In genomic region chr2:145029885-145030284, GRCh38 we compare ENCODE assay signal across 20 cellular contexts.
"Had no signal": no experiment of that assay in that cellular context is flagged by ENCODE, and none has a peak within 500 bp of the region (broad histone marks: within the 10 kb centered on the region; RNA-seq: fewer than 3 reads in every experiment).

No MANE protein-coding gene starts in this region.

- H3K27ac ChIP-seq: ascending aorta, breast epithelium, transverse colon, uterus, WERI-Rb-1 had no signal

- H3K4me1 ChIP-seq: ascending aorta, breast epithelium, transverse colon, uterus had no signal

- ATAC-seq: activated T-cell treated with anti-CD3 and anti-CD28 coated beads, Interleukin-2, amount 50 U/mL, for 72 hours; esophagus mucosa; naive thymus-derived CD8-positive, alpha-beta T cell; stimulated activated naive CD8-positive, alpha-beta T cell treated with anti-CD3 and anti-CD28 coated beads, Interleukin-15, Interleukin-2, amounts not matched to agents 100 U/mL and 50 U/mL, for 24 hours had no signal

- DNase-seq: activated CD4-positive, alpha-beta T cell treated with anti-CD3 and anti-CD28 coated beads for 1 hour; activated CD4-positive, alpha-beta T cell treated with anti-CD3 and anti-CD28 coated beads, Interleukin-2, amount 50 U/mL, for 4 hours; activated effector memory CD4-positive, alpha-beta T cell treated with anti-CD3 and anti-CD28 coated beads, Interleukin-2, amount 50 U/mL, for 16 hours; activated naive CD4-positive, alpha-beta T cell treated with anti-CD3 and anti-CD28 coated beads, Interleukin-2, amount 50 U/mL, for 16 hours; activated T-cell treated with anti-CD3 and anti-CD28 coated beads, Interleukin-2, amount 50 U/mL, for 72 hours; effector CD8-positive, alpha-beta T cell; immature natural killer cell; kidney glomerular epithelial cell; mesendoderm; naive thymus-derived CD8-positive, alpha-beta T cell; posterior cingulate gyrus; stimulated activated CD4-positive, alpha-beta T cell treated with anti-CD3 and anti-CD28 coated beads, Interleukin-2, amount 100 ng/mL, for 24 hours; stimulated activated naive CD8-positive, alpha-beta T cell treated with anti-CD3 and anti-CD28 coated beads, Interleukin-15, Interleukin-2, amounts not matched to agents 100 U/mL and 50 U/mL, for 24 hours; T-helper 2 cell; transverse colon; uterus; WERI-Rb-1 had no signal

- H3K4me3 ChIP-seq: ascending aorta, breast epithelium, transverse colon, uterus had no signal

- H3K36me3 ChIP-seq: ascending aorta, breast epithelium, transverse colon, uterus, WERI-Rb-1 had no signal

- H3K27me3 ChIP-seq: ascending aorta, breast epithelium, transverse colon, uterus had no signal

- H3K9me3 ChIP-seq: ascending aorta, breast epithelium, transverse colon, uterus had no signal
